In the genomic region with DNA sequence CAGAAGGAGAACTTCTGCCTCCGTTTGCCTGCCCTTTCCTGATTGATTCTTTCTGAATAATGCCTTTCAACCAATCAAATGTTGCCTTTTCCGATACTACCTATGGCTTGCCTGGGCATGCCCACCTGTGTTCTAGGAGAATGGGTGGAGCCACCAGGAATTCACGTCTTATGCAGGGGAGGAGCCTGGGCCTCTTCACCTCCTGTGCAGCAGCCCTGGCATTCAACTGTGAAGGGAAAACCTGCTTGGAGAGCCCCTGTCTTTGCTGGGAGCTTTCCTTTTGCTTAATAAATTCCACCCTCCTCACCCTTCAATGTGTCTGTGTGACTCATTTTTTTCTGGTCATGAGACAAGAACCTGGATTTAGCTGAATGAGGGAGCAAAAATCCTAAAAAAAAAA, we compare ENCODE assay signal across 17 cellular contexts.
A peak's percentile ranks its signal among the peaks of the same experiment; 100 is the strongest.
DNase-seq lines count a peak whose midpoint lies in the region; ATAC-seq, FAIRE-seq and TF ChIP-seq lines count a peak whose summit lies in the region.
"Had no signal": no experiment of that assay in that cellular context is flagged by ENCODE, and none has a peak within 500 bp of the region (broad histone marks: within the 10 kb centered on the region; RNA-seq: fewer than 3 reads in every experiment).

No MANE protein-coding gene starts in this region.

- H3K27me3 ChIP-seq in astrocyte (ENCODE audit: insufficient read depth, low read length), result no peaks in the 10 kb centered on the region
- no peaks in the 10 kb centered on the region for H3K27me3 ChIP-seq in brain microvascular endothelial cell (replicated peaks)
- H3K27me3 ChIP-seq: gastroesophageal sphincter, right atrium auricular region, uterus had no signal

- in situ Hi-C loops in brain microvascular endothelial cell (cut with HindIII; ENCODE audit: low pct_ligation_motif_present, low sequenced_read_pairs), result no loop called here

- no peak for FAIRE-seq in astrocyte (lab: Jason Lieb, UNC)
- FAIRE-seq in urothelium cell line (lab: Jason Lieb, UNC), result peak; percentile 61

- H3K36me3 Mint-ChIP-seq in activated CD4-positive, alpha-beta T cell treated with anti-CD3 and anti-CD28 coated beads for 36 hours (ENCODE audit: low read depth), result no peaks in the 10 kb centered on the region
- H3K36me3 Mint-ChIP-seq in astrocyte (ENCODE audit: low read depth, unreplicated experiment), result no peaks in the 10 kb centered on the region
- H3K36me3 Mint-ChIP-seq in activated T-helper 1 cell treated with anti-CD3 and anti-CD28 coated beads, Interleukin-12 subunit alpha, Interleukin-12 subunit beta, Interleukin-2, Interleukin-4 antibody, amounts not matched to agents 30 ng/mL and 10 ng/mL and 1 ng/mL, durations not matched to agents 14 hours and 24 hours and 36 hours (ENCODE audit: low read depth), result no peaks in the 10 kb centered on the region
- H3K36me3 Mint-ChIP-seq in activated CD8-positive, alpha-beta T cell treated with anti-CD3 and anti-CD28 coated beads for 36 hours (ENCODE audit: low read depth), result no peaks in the 10 kb centered on the region

- no peaks in the 10 kb centered on the region for H4K20me1 ChIP-seq in astrocyte (ENCODE audit: insufficient read depth, low read length)

- no peaks in the 10 kb centered on the region for H3K4me1 ChIP-seq in astrocyte (ENCODE audit: insufficient read depth, low read length)
- H3K4me1 ChIP-seq: gastroesophageal sphincter, uterus had no signal

- H3K79me2 ChIP-seq in astrocyte (ENCODE audit: insufficient read depth, low read length), result no peaks in the 10 kb centered on the region

- CTCF ChIA-PET in activated CD4-positive, alpha-beta T cell treated with anti-CD3 and anti-CD28 coated beads for 36 hours (lab: Charles Lee), result no interaction called here
- CTCF ChIA-PET in activated CD8-positive, alpha-beta T cell treated with anti-CD3 and anti-CD28 coated beads for 36 hours (lab: Charles Lee), result no interaction called here

- POLR2A ChIA-PET in activated CD4-positive, alpha-beta T cell treated with anti-CD3 and anti-CD28 coated beads for 36 hours (lab: Charles Lee), result no interaction called here
- POLR2A ChIA-PET in activated CD8-positive, alpha-beta T cell treated with anti-CD3 and anti-CD28 coated beads for 36 hours (lab: Charles Lee), result no interaction called here

- no peak overlapping the region for H3K27ac ChIP-seq in astrocyte (ENCODE audit: low read depth, low read length)
- H3K27ac ChIP-seq in brain microvascular endothelial cell, result no peak overlapping the region
- H3K27ac ChIP-seq: epithelial cell of prostate, gastroesophageal sphincter, right atrium auricular region, uterus had no signal

- no peak for ATAC-seq in activated CD4-positive, alpha-beta T cell treated with anti-CD3 and anti-CD28 coated beads for 36 hours
- no peak for ATAC-seq in activated CD8-positive, alpha-beta T cell treated with anti-CD3 and anti-CD28 coated beads for 36 hours
- ATAC-seq: gastroesophageal sphincter; stimulated activated naive CD8-positive, alpha-beta T cell treated with anti-CD3 and anti-CD28 coated beads, Interleukin-15, amount 100 ng/mL, for 72 hours had no signal

- no peak overlapping the region for H3K4me3 ChIP-seq in astrocyte (ENCODE audit: insufficient read depth, low read depth, low read length)
- H3K4me3 ChIP-seq in brain microvascular endothelial cell (ENCODE audit: low read depth, low read length), result no peak overlapping the region
- H3K4me3 ChIP-seq: gastroesophageal sphincter, right atrium auricular region, uterus had no signal

- H2AFZ ChIP-seq in astrocyte (ENCODE audit: low read depth, low read length), result no peak overlapping the region

- no peaks in the 10 kb centered on the region for H3K9me3 Mint-ChIP-seq in activated CD4-positive, alpha-beta T cell treated with anti-CD3 and anti-CD28 coated beads for 36 hours (ENCODE audit: low read depth)
- no peaks in the 10 kb centered on the region for H3K9me3 Mint-ChIP-seq in astrocyte (ENCODE audit: unreplicated experiment)
- no peaks in the 10 kb centered on the region for H3K9me3 Mint-ChIP-seq in activated T-helper 1 cell treated with anti-CD3 and anti-CD28 coated beads, Interleukin-12 subunit alpha, Interleukin-12 subunit beta, Interleukin-2, Interleukin-4 antibody, amounts not matched to agents 30 ng/mL and 10 ng/mL and 1 ng/mL, durations not matched to agents 14 hours and 24 hours and 36 hours
- no peaks in the 10 kb centered on the region for H3K9me3 Mint-ChIP-seq in activated CD8-positive, alpha-beta T cell treated with anti-CD3 and anti-CD28 coated beads for 36 hours
- H3K9me3 Mint-ChIP-seq: CD4-positive, alpha-beta T cell; stimulated activated naive CD8-positive, alpha-beta T cell treated with anti-CD3 and anti-CD28 coated beads, Interleukin-15, amount 100 ng/mL, for 72 hours had no signal

- peak overlapping the region; percentile 19 for H3K27ac Mint-ChIP-seq in activated CD4-positive, alpha-beta T cell treated with anti-CD3 and anti-CD28 coated beads for 36 hours
- peak overlapping the region; percentile 38 for H3K27ac Mint-ChIP-seq in astrocyte (ENCODE audit: unreplicated experiment)
- no peak overlapping the region for H3K27ac Mint-ChIP-seq in activated T-helper 1 cell treated with anti-CD3 and anti-CD28 coated beads, Interleukin-12 subunit alpha, Interleukin-12 subunit beta, Interleukin-2, Interleukin-4 antibody, amounts not matched to agents 30 ng/mL and 10 ng/mL and 1 ng/mL, durations not matched to agents 14 hours and 24 hours and 36 hours
- H3K27ac Mint-ChIP-seq in activated CD8-positive, alpha-beta T cell treated with anti-CD3 and anti-CD28 coated beads for 36 hours, result no peak overlapping the region
- H3K27ac Mint-ChIP-seq: CD4-positive, alpha-beta T cell had no signal

- H3K36me3 ChIP-seq in astrocyte (ENCODE audit: insufficient read depth, low read length) (no peaks in the 10 kb centered on the region), brain microvascular endothelial cell (replicated peaks) (no peaks in the 10 kb centered on the region)
- H3K36me3 ChIP-seq: gastroesophageal sphincter, right atrium auricular region, uterus had no signal

- H3K4me2 ChIP-seq in astrocyte (ENCODE audit: low read length), result no peak overlapping the region

- H3K4me3 Mint-ChIP-seq in activated CD4-positive, alpha-beta T cell treated with anti-CD3 and anti-CD28 coated beads for 36 hours, result no peak overlapping the region
- no peak overlapping the region for H3K4me3 Mint-ChIP-seq in astrocyte (ENCODE audit: unreplicated experiment)
- H3K4me3 Mint-ChIP-seq in activated T-helper 1 cell treated with anti-CD3 and anti-CD28 coated beads, Interleukin-12 subunit alpha, Interleukin-12 subunit beta, Interleukin-2, Interleukin-4 antibody, amounts not matched to agents 30 ng/mL and 10 ng/mL and 1 ng/mL, durations not matched to agents 14 hours and 24 hours and 36 hours, result no peak overlapping the region
- H3K4me3 Mint-ChIP-seq in activated CD8-positive, alpha-beta T cell treated with anti-CD3 and anti-CD28 coated beads for 36 hours, result no peak overlapping the region
- H3K4me3 Mint-ChIP-seq: CD4-positive, alpha-beta T cell; stimulated activated naive CD8-positive, alpha-beta T cell treated with anti-CD3 and anti-CD28 coated beads, Interleukin-15, amount 100 ng/mL, for 72 hours had no signal

- no peak overlapping the region for H3K9ac ChIP-seq in astrocyte (ENCODE audit: low read length)

- no peaks in the 10 kb centered on the region for H3K27me3 Mint-ChIP-seq in activated CD4-positive, alpha-beta T cell treated with anti-CD3 and anti-CD28 coated beads for 36 hours
- peaks cover 11% of the 10 kb centered on the region for H3K27me3 Mint-ChIP-seq in astrocyte (ENCODE audit: low read depth, unreplicated experiment)
- H3K27me3 Mint-ChIP-seq in activated T-helper 1 cell treated with anti-CD3 and anti-CD28 coated beads, Interleukin-12 subunit alpha, Interleukin-12 subunit beta, Interleukin-2, Interleukin-4 antibody, amounts not matched to agents 30 ng/mL and 10 ng/mL and 1 ng/mL, durations not matched to agents 14 hours and 24 hours and 36 hours (ENCODE audit: insufficient read depth), result peaks cover 2% of the 10 kb centered on the region
- no peaks in the 10 kb centered on the region for H3K27me3 Mint-ChIP-seq in activated CD8-positive, alpha-beta T cell treated with anti-CD3 and anti-CD28 coated beads for 36 hours
- H3K27me3 Mint-ChIP-seq: CD4-positive, alpha-beta T cell; stimulated activated naive CD8-positive, alpha-beta T cell treated with anti-CD3 and anti-CD28 coated beads, Interleukin-15, amount 100 ng/mL, for 72 hours had no signal

- peaks cover 6% of the 10 kb centered on the region for H3K4me1 Mint-ChIP-seq in activated CD4-positive, alpha-beta T cell treated with anti-CD3 and anti-CD28 coated beads for 36 hours
- H3K4me1 Mint-ChIP-seq in astrocyte (ENCODE audit: low read depth, unreplicated experiment), result peaks cover 6% of the 10 kb centered on the region
- H3K4me1 Mint-ChIP-seq in activated T-helper 1 cell treated with anti-CD3 and anti-CD28 coated beads, Interleukin-12 subunit alpha, Interleukin-12 subunit beta, Interleukin-2, Interleukin-4 antibody, amounts not matched to agents 30 ng/mL and 10 ng/mL and 1 ng/mL, durations not matched to agents 14 hours and 24 hours and 36 hours (ENCODE audit: low read depth), result peaks cover 10% of the 10 kb centered on the region
- H3K4me1 Mint-ChIP-seq in activated CD8-positive, alpha-beta T cell treated with anti-CD3 and anti-CD28 coated beads for 36 hours (ENCODE audit: low read depth), result peaks cover 3% of the 10 kb centered on the region

- intact Hi-C loops in activated CD4-positive, alpha-beta T cell treated with anti-CD3 and anti-CD28 coated beads for 36 hours (cut with DNase I, micrococcal nuclease), result no loop called here
- intact Hi-C loops in activated T-helper 1 cell treated with anti-CD3 and anti-CD28 coated beads, Interleukin-12 subunit alpha, Interleukin-12 subunit beta, Interleukin-2, Interleukin-4 antibody, amounts not matched to agents 30 ng/mL and 10 ng/mL and 1 ng/mL, durations not matched to agents 14 hours and 24 hours and 36 hours (cut with micrococcal nuclease), result no loop called here
- intact Hi-C loops in activated CD8-positive, alpha-beta T cell treated with anti-CD3 and anti-CD28 coated beads for 36 hours (cut with micrococcal nuclease), result no loop called here

- DNase-seq in activated CD4-positive, alpha-beta T cell treated with anti-CD3 and anti-CD28 coated beads for 36 hours, result no peak
- no peak for DNase-seq in activated CD4-positive, alpha-beta T cell treated with anti-CD3 and anti-CD28 coated beads for 4 hours
- no peak for DNase-seq in astrocyte (ENCODE audit: low read depth)
- peak; percentile 46 for DNase-seq in iPS-NIHi11 (ENCODE audit: low spot score)
- no peak for DNase-seq in urothelium cell line (ENCODE audit: low spot score)
- no peak for DNase-seq in brain microvascular endothelial cell
- DNase-seq in activated T-helper 1 cell treated with anti-CD3 and anti-CD28 coated beads, Interleukin-12 subunit alpha, Interleukin-12 subunit beta, Interleukin-2, Interleukin-4 antibody, amounts not matched to agents 30 ng/mL and 10 ng/mL and 1 ng/mL, durations not matched to agents 14 hours and 24 hours and 36 hours (ENCODE audit: low spot score), result no peak
- no peak for DNase-seq in activated CD8-positive, alpha-beta T cell treated with anti-CD3 and anti-CD28 coated beads for 36 hours
- DNase-seq: activated CD4-positive, CD25-positive, alpha-beta regulatory T cell; CD4-positive, alpha-beta T cell; cortex of kidney; NCI-H187; stimulated activated naive CD8-positive, alpha-beta T cell treated with anti-CD3 and anti-CD28 coated beads, Interleukin-15, amount 100 ng/mL, for 72 hours; uterus had no signal

- no peaks in the 10 kb centered on the region for H3K9me3 ChIP-seq in astrocyte (ENCODE audit: insufficient read depth, low read depth, low read length)
- H3K9me3 ChIP-seq: gastroesophageal sphincter, right atrium auricular region, uterus had no signal

- TF ChIP-seq CTCF in astrocyte (IDR thresholded peaks at IDR 0.05; ENCODE audit: insufficient read depth, low read depth, low read length), result no peak
- TF ChIP-seq CTCF in brain microvascular endothelial cell (IDR thresholded peaks at IDR 0.05; ENCODE audit: low read depth, low read length, missing control alignments), result no peak
- TF ChIP-seq CTCF in activated CD8-positive, alpha-beta T cell treated with anti-CD3 and anti-CD28 coated beads for 36 hours (IDR thresholded peaks at IDR 0.05), result no peak

Comparison
In these comparisons a context has a peak if more than half of its experiments do, and no peak if none do; other contexts are left out.
1. H3K27ac Mint-ChIP-seq: peak in activated CD4-positive, alpha-beta T cell treated with anti-CD3 and anti-CD28 coated beads for 36 hours (single experiment) and astrocyte (single experiment); none in activated T-helper 1 cell treated with anti-CD3 and anti-CD28 coated beads, Interleukin-12 subunit alpha, Interleukin-12 subunit beta, Interleukin-2, Interleukin-4 antibody, amounts not matched to agents 30 ng/mL and 10 ng/mL and 1 ng/mL, durations not matched to agents 14 hours and 24 hours and 36 hours (single experiment) and activated CD8-positive, alpha-beta T cell treated with anti-CD3 and anti-CD28 coated beads for 36 hours (single experiment).